1 cellular context compared by ENCODE assay signal in the genomic region with DNA sequence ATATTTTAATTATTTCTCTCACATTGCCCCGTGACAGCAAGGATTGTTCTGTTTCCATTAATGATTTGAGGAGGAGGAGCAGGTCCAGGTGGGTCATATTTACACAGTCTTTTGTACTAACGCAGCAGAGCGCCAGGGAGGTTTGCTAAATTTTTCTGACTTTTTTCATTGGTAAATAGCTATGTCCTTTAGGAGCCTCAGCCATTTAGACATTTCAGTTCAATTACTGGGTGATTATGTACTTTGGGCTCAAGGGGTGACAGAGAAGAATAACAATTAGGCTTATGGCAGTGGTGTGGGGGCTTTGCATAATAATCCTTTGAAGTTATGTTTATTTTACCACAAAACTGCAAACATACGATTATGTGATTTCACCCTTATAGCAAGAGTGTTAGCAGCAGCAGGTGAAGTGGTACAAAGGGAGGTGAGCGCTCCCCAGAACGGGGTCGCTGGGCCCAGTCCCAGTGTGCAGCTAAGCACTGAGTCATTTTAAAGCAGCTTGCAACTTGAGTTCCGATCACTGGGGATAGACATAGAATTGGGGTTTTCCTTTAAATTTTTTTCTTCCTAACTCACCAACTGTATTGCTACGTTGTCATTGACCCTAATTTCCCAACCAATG.
A peak's percentile ranks its signal among the peaks of the same experiment; 100 is the strongest.
TF ChIP-seq lines count a peak whose summit lies in the region.

No MANE protein-coding gene starts in this region.

TF ChIP-seq in HepG2, 621 proteins besides CTCF, POLR2A, EP300 and RAD21 (continued from another document):
- TF ChIP-seq ZNF468 (CRISPR knock-in tag; IDR thresholded peaks at IDR 0.05) = no peak
- TF ChIP-seq, protein P1, sequence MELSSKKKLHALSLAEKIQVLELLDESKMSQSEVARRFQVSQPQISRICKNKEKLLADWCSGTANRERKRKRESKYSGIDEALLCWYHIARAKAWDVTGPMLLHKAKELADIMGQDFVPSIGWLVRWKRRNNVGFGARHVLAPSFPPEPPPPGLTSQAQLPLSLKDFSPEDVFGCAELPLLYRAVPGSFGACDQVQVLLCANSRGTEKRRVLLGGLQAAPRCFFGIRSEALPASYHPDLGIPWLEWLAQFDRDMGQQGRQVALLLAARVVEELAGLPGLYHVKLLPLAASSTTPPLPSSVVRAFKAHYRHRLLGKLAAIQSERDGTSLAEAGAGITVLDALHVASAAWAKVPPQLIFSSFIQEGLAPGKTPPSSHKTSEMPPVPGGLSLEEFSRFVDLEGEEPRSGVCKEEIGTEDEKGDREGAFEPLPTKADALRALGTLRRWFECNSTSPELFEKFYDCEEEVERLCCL (CRISPR knock-in tag; IDR thresholded peaks at IDR 0.05; ENCODE audit: borderline replicate concordance) = no peak
- TF ChIP-seq ZNF24 (IDR thresholded peaks at IDR 0.05) = no peak
- TF ChIP-seq, protein P2, sequence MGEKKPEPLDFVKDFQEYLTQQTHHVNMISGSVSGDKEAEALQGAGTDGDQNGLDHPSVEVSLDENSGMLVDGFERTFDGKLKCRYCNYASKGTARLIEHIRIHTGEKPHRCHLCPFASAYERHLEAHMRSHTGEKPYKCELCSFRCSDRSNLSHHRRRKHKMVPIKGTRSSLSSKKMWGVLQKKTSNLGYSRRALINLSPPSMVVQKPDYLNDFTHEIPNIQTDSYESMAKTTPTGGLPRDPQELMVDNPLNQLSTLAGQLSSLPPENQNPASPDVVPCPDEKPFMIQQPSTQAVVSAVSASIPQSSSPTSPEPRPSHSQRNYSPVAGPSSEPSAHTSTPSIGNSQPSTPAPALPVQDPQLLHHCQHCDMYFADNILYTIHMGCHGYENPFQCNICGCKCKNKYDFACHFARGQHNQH (CRISPR knock-in tag; IDR thresholded peaks at IDR 0.05) = no peak
- no peak for TF ChIP-seq IKZF4 (CRISPR knock-in tag; IDR thresholded peaks at IDR 0.05; ENCODE audit: borderline replicate concordance, low read depth, not compliant biosample characterization)
- no peak for TF ChIP-seq SP140L (CRISPR knock-in tag; IDR thresholded peaks at IDR 0.05; ENCODE audit: borderline replicate concordance)
- no peak for TF ChIP-seq SAFB2 (CRISPR knock-in tag; IDR thresholded peaks at IDR 0.05; ENCODE audit: borderline replicate concordance, low read depth)
- TF ChIP-seq NR2F2 (IDR thresholded peaks at IDR 0.05; ENCODE audit: borderline replicate concordance, low read depth) = peak; percentile 72; the same call in 1 of the 2 replicates
- TF ChIP-seq NFYC (CRISPR knock-in tag; IDR thresholded peaks at IDR 0.05) = peak; percentile 67
- TF ChIP-seq FOXP1 (IDR thresholded peaks at IDR 0.05) = no peak
- peak; percentile 30; the same call in 1 of the 2 replicates for TF ChIP-seq FOXP1 (CRISPR knock-in tag; IDR thresholded peaks at IDR 0.05)
- TF ChIP-seq, protein P3, sequence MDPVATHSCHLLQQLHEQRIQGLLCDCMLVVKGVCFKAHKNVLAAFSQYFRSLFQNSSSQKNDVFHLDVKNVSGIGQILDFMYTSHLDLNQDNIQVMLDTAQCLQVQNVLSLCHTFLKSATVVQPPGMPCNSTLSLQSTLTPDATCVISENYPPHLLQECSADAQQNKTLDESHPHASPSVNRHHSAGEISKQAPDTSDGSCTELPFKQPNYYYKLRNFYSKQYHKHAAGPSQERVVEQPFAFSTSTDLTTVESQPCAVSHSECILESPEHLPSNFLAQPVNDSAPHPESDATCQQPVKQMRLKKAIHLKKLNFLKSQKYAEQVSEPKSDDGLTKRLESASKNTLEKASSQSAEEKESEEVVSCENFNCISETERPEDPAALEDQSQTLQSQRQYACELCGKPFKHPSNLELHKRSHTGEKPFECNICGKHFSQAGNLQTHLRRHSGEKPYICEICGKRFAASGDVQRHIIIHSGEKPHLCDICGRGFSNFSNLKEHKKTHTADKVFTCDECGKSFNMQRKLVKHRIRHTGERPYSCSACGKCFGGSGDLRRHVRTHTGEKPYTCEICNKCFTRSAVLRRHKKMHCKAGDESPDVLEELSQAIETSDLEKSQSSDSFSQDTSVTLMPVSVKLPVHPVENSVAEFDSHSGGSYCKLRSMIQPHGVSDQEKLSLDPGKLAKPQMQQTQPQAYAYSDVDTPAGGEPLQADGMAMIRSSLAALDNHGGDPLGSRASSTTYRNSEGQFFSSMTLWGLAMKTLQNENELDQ (CRISPR knock-in tag; IDR thresholded peaks at IDR 0.05; ENCODE audit: borderline replicate concordance) = no peak
- TF ChIP-seq, protein P4, sequence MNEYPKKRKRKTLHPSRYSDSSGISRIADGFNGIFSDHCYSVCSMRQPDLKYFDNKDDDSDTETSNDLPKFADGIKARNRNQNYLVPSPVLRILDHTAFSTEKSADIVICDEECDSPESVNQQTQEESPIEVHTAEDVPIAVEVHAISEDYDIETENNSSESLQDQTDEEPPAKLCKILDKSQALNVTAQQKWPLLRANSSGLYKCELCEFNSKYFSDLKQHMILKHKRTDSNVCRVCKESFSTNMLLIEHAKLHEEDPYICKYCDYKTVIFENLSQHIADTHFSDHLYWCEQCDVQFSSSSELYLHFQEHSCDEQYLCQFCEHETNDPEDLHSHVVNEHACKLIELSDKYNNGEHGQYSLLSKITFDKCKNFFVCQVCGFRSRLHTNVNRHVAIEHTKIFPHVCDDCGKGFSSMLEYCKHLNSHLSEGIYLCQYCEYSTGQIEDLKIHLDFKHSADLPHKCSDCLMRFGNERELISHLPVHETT (CRISPR knock-in tag; conservative IDR thresholded peaks at IDR 0.05) = no peak
- no peak for TF ChIP-seq U2AF1 (optimal IDR thresholded peaks at IDR 0.05; ENCODE audit: low read depth, low read length)
- no peak for TF ChIP-seq ZNF160 (CRISPR knock-in tag; IDR thresholded peaks at IDR 0.05)
